ENCODE assay signal across 38 cellular contexts in genomic region chr19:47998800-47999199, GRCh38. TPM values are rescaled to one million over a fixed set of nuclear protein-coding genes. Genes with fewer than 3 reads are reported as not detected.
"Had no signal": no experiment of that assay in that cellular context is flagged by ENCODE, and none has a peak within 500 bp of the region (broad histone marks: within the 10 kb centered on the region; RNA-seq: fewer than 3 reads in every experiment).

No MANE protein-coding gene starts in this region.

- H3K4me1 Mint-ChIP-seq: activated CD4-positive, alpha-beta T cell treated with anti-CD3 and anti-CD28 coated beads for 36 hours; activated CD4-positive, alpha-beta T cell treated with anti-CD3 and anti-CD28 coated beads, Interleukin-2, amount 10 ng/mL, durations not matched to agents 7 days and 5 days; activated naive CD8-positive, alpha-beta T cell treated with anti-CD3 and anti-CD28 coated beads for 36 hours; activated T-helper 17 cell treated with anti-CD3 and anti-CD28 coated beads, Interleukin-2, amount 50 U/mL, for 72 hours; WTC11 had no signal

- H3K4me1 ChIP-seq: adrenal gland, body of pancreas, breast epithelium had no signal

- H3K9me3 ChIP-seq: adrenal gland, body of pancreas had no signal

- H3K4me3 ChIP-seq: adrenal gland, body of pancreas, breast epithelium had no signal

- H3K36me3 ChIP-seq: adrenal gland, brain microvascular endothelial cell, breast epithelium, WERI-Rb-1 had no signal

- H3K27ac ChIP-seq: adrenal gland, body of pancreas, brain microvascular endothelial cell, breast epithelium, WERI-Rb-1 had no signal

- DNase-seq: activated CD4-positive, alpha-beta memory T cell treated with anti-CD3 and anti-CD28 coated beads for 36 hours; activated CD4-positive, alpha-beta T cell treated with anti-CD3 and anti-CD28 coated beads for 1 hour; activated CD4-positive, alpha-beta T cell treated with anti-CD3 and anti-CD28 coated beads for 36 hours; activated CD4-positive, alpha-beta T cell treated with anti-CD3 and anti-CD28 coated beads for 48 hours; activated CD4-positive, alpha-beta T cell treated with anti-CD3 and anti-CD28 coated beads, Interleukin-2, amount 10 ng/mL, durations not matched to agents 7 days and 5 days; activated CD4-positive, CD25-positive, alpha-beta regulatory T cell; activated CD8-positive, alpha-beta memory T cell treated with anti-CD3 and anti-CD28 coated beads, Interleukin-2, amount 50 U/mL, for 4 hours; activated CD8-positive, alpha-beta T cell treated with anti-CD3 and anti-CD28 coated beads for 36 hours; activated effector memory CD4-positive, alpha-beta T cell treated with anti-CD3 and anti-CD28 coated beads, Interleukin-2, amount 50 U/mL, for 16 hours; activated gamma-delta T cell treated with Interleukin-2 at 50 U/mL for 16 hours; activated naive CD4-positive, alpha-beta T cell; activated naive CD4-positive, alpha-beta T cell treated with anti-CD3 and anti-CD28 coated beads for 36 hours; activated naive CD4-positive, alpha-beta T cell treated with anti-CD3 and anti-CD28 coated beads, Interleukin-2, amount 50 U/mL, for 16 hours; activated naive CD8-positive, alpha-beta T cell treated with anti-CD3 and anti-CD28 coated beads for 36 hours; activated T-cell treated with anti-CD3 and anti-CD28 coated beads for 4 hours; activated T-cell treated with anti-CD3 and anti-CD28 coated beads, Interleukin-2, amount 50 U/mL, for 1 hour; activated T-cell treated with anti-CD3 and anti-CD28 coated beads, Interleukin-2, amount 50 U/mL, for 4 hours; activated T-cell treated with anti-CD3 and anti-CD28 coated beads, Interleukin-2, amount 50 U/mL, for 72 hours; adrenal gland; amniotic stem cell; aorta; body of pancreas; brain microvascular endothelial cell; central memory CD4-positive, alpha-beta T cell; T-helper 2 cell; T-helper 9 cell; WERI-Rb-1 had no signal

- H3K27ac Mint-ChIP-seq: activated CD4-positive, alpha-beta memory T cell treated with anti-CD3 and anti-CD28 coated beads for 36 hours; activated CD4-positive, alpha-beta T cell treated with anti-CD3 and anti-CD28 coated beads for 36 hours; activated CD4-positive, alpha-beta T cell treated with anti-CD3 and anti-CD28 coated beads, Interleukin-2, amount 10 ng/mL, durations not matched to agents 7 days and 5 days; activated CD8-positive, alpha-beta T cell treated with anti-CD3 and anti-CD28 coated beads for 36 hours; activated naive CD4-positive, alpha-beta T cell treated with anti-CD3 and anti-CD28 coated beads for 36 hours; activated naive CD4-positive, alpha-beta T cell treated with anti-CD3 and anti-CD28 coated beads, Interleukin-2, amount 50 U/mL, for 72 hours; activated naive CD8-positive, alpha-beta T cell treated with anti-CD3 and anti-CD28 coated beads for 36 hours; activated T-cell treated with anti-CD3 and anti-CD28 coated beads, Interleukin-2, amount 50 U/mL, for 72 hours; activated T-helper 1 cell treated with anti-CD3 and anti-CD28 coated beads, Interleukin-12 subunit alpha, Interleukin-12 subunit beta, Interleukin-2, Interleukin-4 antibody, amounts not matched to agents 30 ng/mL and 10 ng/mL and 1 ng/mL, durations not matched to agents 14 hours and 24 hours and 36 hours; activated T-helper 17 cell treated with anti-CD3 and anti-CD28 coated beads, Interleukin-2, amount 50 U/mL, for 72 hours; T-helper 1 cell treated with Interleukin-12 subunit alpha and Interleukin-12 subunit beta and Interleukin-4 antibody, amounts not matched to agents 30 μg/mL and 1 μg/mL, for 36 hours; T-helper 2 cell treated with Interferon-gamma antibody and Interleukin-4, amounts not matched to agents 5 μg/mL and 100 μg/mL, for 36 hours; WTC11 had no signal

- H3K36me3 Mint-ChIP-seq: activated CD4-positive, alpha-beta memory T cell treated with anti-CD3 and anti-CD28 coated beads for 36 hours; activated naive CD4-positive, alpha-beta T cell treated with anti-CD3 and anti-CD28 coated beads, Interleukin-2, amount 50 U/mL, for 72 hours; activated naive CD8-positive, alpha-beta T cell treated with anti-CD3 and anti-CD28 coated beads for 36 hours had no signal

- H3K4me3 Mint-ChIP-seq: activated CD4-positive, alpha-beta memory T cell treated with anti-CD3 and anti-CD28 coated beads for 36 hours; activated CD4-positive, alpha-beta T cell treated with anti-CD3 and anti-CD28 coated beads for 36 hours; activated CD4-positive, alpha-beta T cell treated with anti-CD3 and anti-CD28 coated beads, Interleukin-2, amount 10 ng/mL, durations not matched to agents 7 days and 5 days; activated CD8-positive, alpha-beta T cell treated with anti-CD3 and anti-CD28 coated beads for 36 hours; activated naive CD4-positive, alpha-beta T cell treated with anti-CD3 and anti-CD28 coated beads for 36 hours; activated naive CD8-positive, alpha-beta T cell treated with anti-CD3 and anti-CD28 coated beads for 36 hours; activated T-cell treated with anti-CD3 and anti-CD28 coated beads, Interleukin-2, amount 50 U/mL, for 4 hours; activated T-cell treated with anti-CD3 and anti-CD28 coated beads, Interleukin-2, amount 50 U/mL, for 72 hours; activated T-helper 1 cell treated with anti-CD3 and anti-CD28 coated beads, Interleukin-12 subunit alpha, Interleukin-12 subunit beta, Interleukin-2, Interleukin-4 antibody, amounts not matched to agents 30 ng/mL and 10 ng/mL and 1 ng/mL, durations not matched to agents 14 hours and 24 hours and 36 hours; activated T-helper 17 cell treated with anti-CD3 and anti-CD28 coated beads, Interleukin-2, amount 50 U/mL, for 72 hours; T-helper 1 cell treated with Interleukin-12 subunit alpha and Interleukin-12 subunit beta and Interleukin-4 antibody, amounts not matched to agents 30 μg/mL and 1 μg/mL, for 36 hours; T-helper 2 cell treated with Interferon-gamma antibody and Interleukin-4, amounts not matched to agents 5 μg/mL and 100 μg/mL, for 36 hours; WTC11 had no signal

- H3K27me3 ChIP-seq: adrenal gland, body of pancreas, brain microvascular endothelial cell had no signal

- H3K9me3 Mint-ChIP-seq: activated CD4-positive, alpha-beta memory T cell treated with anti-CD3 and anti-CD28 coated beads for 36 hours; activated CD4-positive, alpha-beta T cell treated with anti-CD3 and anti-CD28 coated beads, Interleukin-2, amount 10 ng/mL, durations not matched to agents 7 days and 5 days; activated CD8-positive, alpha-beta T cell treated with anti-CD3 and anti-CD28 coated beads for 36 hours; activated naive CD4-positive, alpha-beta T cell treated with anti-CD3 and anti-CD28 coated beads for 36 hours; activated naive CD4-positive, alpha-beta T cell treated with anti-CD3 and anti-CD28 coated beads, Interleukin-2, amount 50 U/mL, for 72 hours; activated naive CD8-positive, alpha-beta T cell treated with anti-CD3 and anti-CD28 coated beads for 36 hours; activated T-cell treated with anti-CD3 and anti-CD28 coated beads, Interleukin-2, amount 50 U/mL, for 4 hours; activated T-helper 1 cell treated with anti-CD3 and anti-CD28 coated beads, Interleukin-12 subunit alpha, Interleukin-12 subunit beta, Interleukin-2, Interleukin-4 antibody, amounts not matched to agents 30 ng/mL and 10 ng/mL and 1 ng/mL, durations not matched to agents 14 hours and 24 hours and 36 hours; activated T-helper 17 cell treated with anti-CD3 and anti-CD28 coated beads, Interleukin-2, amount 50 U/mL, for 72 hours; T-helper 1 cell treated with Interleukin-12 subunit alpha and Interleukin-12 subunit beta and Interleukin-4 antibody, amounts not matched to agents 30 μg/mL and 1 μg/mL, for 36 hours; T-helper 2 cell treated with Interferon-gamma antibody and Interleukin-4, amounts not matched to agents 5 μg/mL and 100 μg/mL, for 36 hours had no signal

RNA-seq across cellular contexts. Expression of gene ELSPBP1, which starts 4.4 kb away (rescaled TPM):
- total RNA-seq: activated CD4-positive, alpha-beta memory T cell treated with anti-CD3 and anti-CD28 coated beads for 36 hours; activated CD4-positive, alpha-beta T cell treated with anti-CD3 and anti-CD28 coated beads for 36 hours; activated CD4-positive, alpha-beta T cell treated with anti-CD3 and anti-CD28 coated beads, Interleukin-2, amount 10 ng/mL, durations not matched to agents 7 days and 5 days; activated CD8-positive, alpha-beta memory T cell treated with anti-CD3 and anti-CD28 coated beads for 36 hours; activated CD8-positive, alpha-beta T cell treated with anti-CD3 and anti-CD28 coated beads for 36 hours; activated naive CD4-positive, alpha-beta T cell treated with anti-CD3 and anti-CD28 coated beads for 36 hours; activated naive CD4-positive, alpha-beta T cell treated with anti-CD3 and anti-CD28 coated beads, Interleukin-2, amount 50 U/mL, for 72 hours; activated naive CD8-positive, alpha-beta T cell treated with anti-CD3 and anti-CD28 coated beads for 36 hours; activated T-cell treated with anti-CD3 and anti-CD28 coated beads, Interleukin-2, amount 50 U/mL, for 4 hours; activated T-cell treated with anti-CD3 and anti-CD28 coated beads, Interleukin-2, amount 50 U/mL, for 72 hours; activated T-helper 1 cell treated with anti-CD3 and anti-CD28 coated beads, Interleukin-12 subunit alpha, Interleukin-12 subunit beta, Interleukin-2, Interleukin-4 antibody, amounts not matched to agents 30 ng/mL and 10 ng/mL and 1 ng/mL, durations not matched to agents 14 hours and 24 hours and 36 hours; activated T-helper 17 cell treated with anti-CD3 and anti-CD28 coated beads, Interleukin-2, amount 50 U/mL, for 72 hours; aorta; astrocyte; body of pancreas; breast epithelium; cardiac septum; cerebellum; WTC11 had no signal
- polyA plus RNA-seq: adrenal gland had no signal

RNA-seq across cellular contexts. Expression of gene BSPH1, which starts 6.8 kb away (rescaled TPM):
- total RNA-seq: activated CD4-positive, alpha-beta memory T cell treated with anti-CD3 and anti-CD28 coated beads for 36 hours; activated CD4-positive, alpha-beta T cell treated with anti-CD3 and anti-CD28 coated beads for 36 hours; activated CD4-positive, alpha-beta T cell treated with anti-CD3 and anti-CD28 coated beads, Interleukin-2, amount 10 ng/mL, durations not matched to agents 7 days and 5 days; activated CD8-positive, alpha-beta memory T cell treated with anti-CD3 and anti-CD28 coated beads for 36 hours; activated CD8-positive, alpha-beta T cell treated with anti-CD3 and anti-CD28 coated beads for 36 hours; activated naive CD4-positive, alpha-beta T cell treated with anti-CD3 and anti-CD28 coated beads for 36 hours; activated naive CD4-positive, alpha-beta T cell treated with anti-CD3 and anti-CD28 coated beads, Interleukin-2, amount 50 U/mL, for 72 hours; activated naive CD8-positive, alpha-beta T cell treated with anti-CD3 and anti-CD28 coated beads for 36 hours; activated T-cell treated with anti-CD3 and anti-CD28 coated beads, Interleukin-2, amount 50 U/mL, for 4 hours; activated T-cell treated with anti-CD3 and anti-CD28 coated beads, Interleukin-2, amount 50 U/mL, for 72 hours; activated T-helper 1 cell treated with anti-CD3 and anti-CD28 coated beads, Interleukin-12 subunit alpha, Interleukin-12 subunit beta, Interleukin-2, Interleukin-4 antibody, amounts not matched to agents 30 ng/mL and 10 ng/mL and 1 ng/mL, durations not matched to agents 14 hours and 24 hours and 36 hours; activated T-helper 17 cell treated with anti-CD3 and anti-CD28 coated beads, Interleukin-2, amount 50 U/mL, for 72 hours; adrenal gland; aorta; astrocyte; body of pancreas; breast epithelium; cardiac septum; cerebellum; WTC11 had no signal
- polyA plus RNA-seq: adrenal gland, aorta had no signal

RNA-seq across cellular contexts. Expression of gene CABP5, which starts 45.1 kb away (rescaled TPM):
- total RNA-seq: activated CD4-positive, alpha-beta memory T cell treated with anti-CD3 and anti-CD28 coated beads for 36 hours; activated CD4-positive, alpha-beta T cell treated with anti-CD3 and anti-CD28 coated beads for 36 hours; activated CD4-positive, alpha-beta T cell treated with anti-CD3 and anti-CD28 coated beads, Interleukin-2, amount 10 ng/mL, durations not matched to agents 7 days and 5 days; activated CD8-positive, alpha-beta memory T cell treated with anti-CD3 and anti-CD28 coated beads for 36 hours; activated CD8-positive, alpha-beta T cell treated with anti-CD3 and anti-CD28 coated beads for 36 hours; activated naive CD4-positive, alpha-beta T cell treated with anti-CD3 and anti-CD28 coated beads for 36 hours; activated naive CD4-positive, alpha-beta T cell treated with anti-CD3 and anti-CD28 coated beads, Interleukin-2, amount 50 U/mL, for 72 hours; activated naive CD8-positive, alpha-beta T cell treated with anti-CD3 and anti-CD28 coated beads for 36 hours; activated T-cell treated with anti-CD3 and anti-CD28 coated beads, Interleukin-2, amount 50 U/mL, for 4 hours; activated T-cell treated with anti-CD3 and anti-CD28 coated beads, Interleukin-2, amount 50 U/mL, for 72 hours; activated T-helper 1 cell treated with anti-CD3 and anti-CD28 coated beads, Interleukin-12 subunit alpha, Interleukin-12 subunit beta, Interleukin-2, Interleukin-4 antibody, amounts not matched to agents 30 ng/mL and 10 ng/mL and 1 ng/mL, durations not matched to agents 14 hours and 24 hours and 36 hours; activated T-helper 17 cell treated with anti-CD3 and anti-CD28 coated beads, Interleukin-2, amount 50 U/mL, for 72 hours; adrenal gland; aorta; astrocyte; body of pancreas; breast epithelium; cardiac septum; cerebellum; WTC11 had no signal
- polyA plus RNA-seq: adrenal gland, aorta had no signal
